27 cellular contexts compared by ENCODE assay signal in genomic region chr12:119096429-119097202, GRCh38.
A peak's percentile ranks its signal among the peaks of the same experiment; 100 is the strongest.
DNase-seq lines count a peak whose midpoint lies in the region; ATAC-seq, FAIRE-seq and TF ChIP-seq lines count a peak whose summit lies in the region.
"Had no signal": no experiment of that assay in that cellular context is flagged by ENCODE, and none has a peak within 500 bp of the region (broad histone marks: within the 10 kb centered on the region; RNA-seq: fewer than 3 reads in every experiment).

No MANE protein-coding gene starts in this region.

- no peak overlapping the region for H3K4me3 Mint-ChIP-seq in nephron progenitor cell
- H3K4me3 Mint-ChIP-seq in natural killer cell, result no peak overlapping the region
- no peak overlapping the region for H3K4me3 Mint-ChIP-seq in activated CD4-positive, alpha-beta memory T cell treated with anti-CD3 and anti-CD28 coated beads, Interleukin-2, amount 10 ng/mL, durations not matched to agents 7 days and 5 days
- H3K4me3 Mint-ChIP-seq: activated CD8-positive, alpha-beta T cell treated with anti-CD3 and anti-CD28 coated beads for 36 hours; B cell had no signal

- H3K27ac Mint-ChIP-seq in nephron progenitor cell (no peak overlapping the region), natural killer cell (no peak overlapping the region)
- H3K27ac Mint-ChIP-seq in activated CD4-positive, alpha-beta memory T cell treated with anti-CD3 and anti-CD28 coated beads, Interleukin-2, amount 10 ng/mL, durations not matched to agents 7 days and 5 days, result no peak overlapping the region
- H3K27ac Mint-ChIP-seq: activated CD8-positive, alpha-beta T cell treated with anti-CD3 and anti-CD28 coated beads for 36 hours; activated naive CD4-positive, alpha-beta T cell treated with anti-CD3 and anti-CD28 coated beads, Interleukin-2, amount 50 U/mL, for 72 hours; B cell had no signal

- no peaks in the 10 kb centered on the region for H3K4me1 Mint-ChIP-seq in nephron progenitor cell
- H3K4me1 Mint-ChIP-seq in natural killer cell, result no peaks in the 10 kb centered on the region
- no peaks in the 10 kb centered on the region for H3K4me1 Mint-ChIP-seq in activated CD4-positive, alpha-beta memory T cell treated with anti-CD3 and anti-CD28 coated beads, Interleukin-2, amount 10 ng/mL, durations not matched to agents 7 days and 5 days
- H3K4me1 Mint-ChIP-seq: B cell had no signal

- H3K4me3 ChIP-seq in BE2C (ENCODE audit: low read depth, low read length), result no peak overlapping the region
- H3K4me3 ChIP-seq in K562, result no peak overlapping the region
- H3K4me3 ChIP-seq in iPS DF 6.9 (ENCODE audit: low read length), result no peak overlapping the region
- H3K4me3 ChIP-seq in Peyer's patch, result no peak overlapping the region

- peaks cover 12% of the 10 kb centered on the region for H3K36me3 ChIP-seq in BE2C
- no peaks in the 10 kb centered on the region for H3K36me3 ChIP-seq in K562 (ENCODE audit: control insufficient read depth, insufficient read depth, low read length)
- no peaks in the 10 kb centered on the region for H3K36me3 ChIP-seq in iPS DF 6.9 (ENCODE audit: control insufficient read depth, insufficient read depth, low read length)
- H3K36me3 ChIP-seq in Peyer's patch, result no peaks in the 10 kb centered on the region

- H2AFZ ChIP-seq in K562 (ENCODE audit: low read depth, low read length), result no peak overlapping the region

- no peak for TF ChIP-seq RAD21 in K562 (CRISPR knock-in tag; conservative IDR thresholded peaks at IDR 0.05 in 1 of 2, IDR thresholded peaks at IDR 0.05 in 1 of 2)

- TF ChIP-seq POLR2A in K562 (conservative IDR thresholded peaks at IDR 0.05) (no peak), Peyer's patch (IDR thresholded peaks at IDR 0.05) (no peak)

- H3K36me3 Mint-ChIP-seq in nephron progenitor cell (ENCODE audit: low read depth) (no peaks in the 10 kb centered on the region), natural killer cell (no peaks in the 10 kb centered on the region)
- H3K36me3 Mint-ChIP-seq in activated CD4-positive, alpha-beta memory T cell treated with anti-CD3 and anti-CD28 coated beads, Interleukin-2, amount 10 ng/mL, durations not matched to agents 7 days and 5 days (ENCODE audit: low read depth), result no peaks in the 10 kb centered on the region

- H3K9me3 Mint-ChIP-seq in nephron progenitor cell, result peaks cover 8% of the 10 kb centered on the region
- H3K9me3 Mint-ChIP-seq in natural killer cell, result peaks cover 6 to 8% of the 10 kb centered on the region in 2 donors
- H3K9me3 Mint-ChIP-seq in activated CD4-positive, alpha-beta memory T cell treated with anti-CD3 and anti-CD28 coated beads, Interleukin-2, amount 10 ng/mL, durations not matched to agents 7 days and 5 days, result peaks cover 8% of the 10 kb centered on the region

- H3K27me3 ChIP-seq in BE2C (no peaks in the 10 kb centered on the region), K562 (ENCODE audit: control insufficient read depth in 2 of 2, insufficient read depth in 2 of 2, low read length in 2 of 2) (peaks cover 0 to 6% of the 10 kb centered on the region in 2 experiments; a peak in 1 of 5 replicates), iPS DF 6.9 (ENCODE audit: control insufficient read depth, insufficient read depth, low read length) (no peaks in the 10 kb centered on the region), Peyer's patch (no peaks in the 10 kb centered on the region)

- TF ChIP-seq CTCF in BE2C (IDR thresholded peaks at IDR 0.05; ENCODE audit: low read depth, low read length) (no peak), K562 (IDR thresholded peaks at IDR 0.05 in 2 of 3, conservative IDR thresholded peaks at IDR 0.05 in 1 of 3; ENCODE audit: insufficient read depth in 2 of 3, low read depth in 1 of 3, low read length in 3 of 3) (no peak), nephron progenitor cell (IDR thresholded peaks at IDR 0.05) (no peak), Peyer's patch (IDR thresholded peaks at IDR 0.05) (no peak), natural killer cell (IDR thresholded peaks at IDR 0.05) (no peak)

- 3% methylated on average over 11 of the region's 11 CpGs for WGBS in K562 (ENCODE audit: insufficient coverage, low coverage, missing lambda C conversion rate)
- WGBS in iPS DF 6.9 (ENCODE audit: insufficient coverage, insufficient read length), result no CpG with 5 or more reads among the region's 11 CpGs

- BruUV-seq in K562 (replicated peaks; lab: Mats Ljungman, UMichigan), result no TSS peak

- H3K4me1 ChIP-seq in BE2C, result peaks cover 7% of the 10 kb centered on the region
- H3K4me1 ChIP-seq in K562 (replicated peaks in 1 of 2; ENCODE audit: control insufficient read depth in 2 of 2, insufficient read depth in 2 of 2, low read length in 2 of 2), result no peaks in the 10 kb centered on the region
- H3K4me1 ChIP-seq in iPS DF 6.9 (ENCODE audit: control insufficient read depth, insufficient read depth, low read length), result no peaks in the 10 kb centered on the region
- H3K4me1 ChIP-seq in Peyer's patch, result no peaks in the 10 kb centered on the region

- no peaks in the 10 kb centered on the region for H3K79me2 ChIP-seq in K562 (ENCODE audit: control insufficient read depth, insufficient read depth, low read length)

- in situ Hi-C loops in K562 (cut with MboI), result no loop called here

- H3K27me3 Mint-ChIP-seq in nephron progenitor cell (ENCODE audit: low read depth, poor library complexity), result peaks cover 26% of the 10 kb centered on the region
- peaks cover 8 to 13% of the 10 kb centered on the region in 2 donors for H3K27me3 Mint-ChIP-seq in natural killer cell (ENCODE audit: low read depth in 2 of 2)
- H3K27me3 Mint-ChIP-seq in activated CD4-positive, alpha-beta memory T cell treated with anti-CD3 and anti-CD28 coated beads, Interleukin-2, amount 10 ng/mL, durations not matched to agents 7 days and 5 days, result no peaks in the 10 kb centered on the region

- DNase-seq in BE2C (peak; percentile 18), K562 (ENCODE audit: extremely low read depth in 1 of 4, low spot score in 3 of 4) (no peak), iPS DF 6.9 (ENCODE audit: low read depth, low spot score) (peak; percentile 58), nephron progenitor cell (peak; percentile 10), Peyer's patch (no peak), natural killer cell (no peak)
- DNase-seq in activated CD4-positive, alpha-beta memory T cell treated with anti-CD3 and anti-CD28 coated beads, Interleukin-2, amount 10 ng/mL, durations not matched to agents 7 days and 5 days, result no peak
- DNase-seq: activated CD4-positive, alpha-beta T cell treated with anti-CD3 and anti-CD28 coated beads for 1 hour; activated CD8-positive, alpha-beta T cell treated with anti-CD3 and anti-CD28 coated beads for 36 hours; GF-D8; hippocampal formation; KG1; kidney glomerular epithelial cell; mammary epithelial cell; MM.1S; NCI-H2081; NCI-H82; stimulated activated naive CD8-positive, alpha-beta T cell treated with anti-CD3 and anti-CD28 coated beads, Interleukin-15, Interleukin-2, amounts not matched to agents 100 U/mL and 50 U/mL, for 24 hours; T-helper 1 cell had no signal

- no peak for TF ChIP-seq EP300 in K562 (IDR thresholded peaks at IDR 0.05; ENCODE audit: low read length)

- POLR2A ChIA-PET in K562 (lab: Yijun Ruan, JAX), result interaction anchor here (1.0 kb wide), 1 partner anchor 22 kb away, joined by 5 read pairs; no protein-coding TSS in a partner anchor
- POLR2A ChIA-PET in activated CD4-positive, alpha-beta memory T cell treated with anti-CD3 and anti-CD28 coated beads, Interleukin-2, amount 10 ng/mL, durations not matched to agents 7 days and 5 days (lab: Charles Lee), result no interaction called here

- H3K27ac ChIP-seq in K562 (ENCODE audit: extremely low read depth, low read depth, low read length) (no peak overlapping the region), iPS DF 6.9 (ENCODE audit: low read length) (no peak overlapping the region), Peyer's patch (no peak overlapping the region)
- H3K27ac ChIP-seq: RWPE1 had no signal

- CTCF ChIA-PET in K562 (lab: Yijun Ruan, JAX; ENCODE audit: low intra/inter-chr PET ratio), result no interaction called here
- CTCF ChIA-PET in activated CD4-positive, alpha-beta memory T cell treated with anti-CD3 and anti-CD28 coated beads, Interleukin-2, amount 10 ng/mL, durations not matched to agents 7 days and 5 days (lab: Charles Lee), result no interaction called here

- no peak for FAIRE-seq in K562 (lab: Jason Lieb, UNC)
- FAIRE-seq: endometrium, frontal cortex, HTR-8/SVneo had no signal

- no peak for ATAC-seq in K562
- no peak for ATAC-seq in natural killer cell
- ATAC-seq in GM19452 (IDR thresholded peaks at IDR 0.05; ENCODE audit: unreplicated experiment), result no peak
- ATAC-seq: activated CD8-positive, alpha-beta T cell treated with anti-CD3 and anti-CD28 coated beads for 36 hours; activated naive CD4-positive, alpha-beta T cell treated with anti-CD3 and anti-CD28 coated beads, Interleukin-2, amount 50 U/mL, for 72 hours; HCT116; stimulated activated naive CD8-positive, alpha-beta T cell treated with anti-CD3 and anti-CD28 coated beads, Interleukin-15, Interleukin-2, amounts not matched to agents 100 U/mL and 50 U/mL, for 24 hours had no signal

- intact Hi-C loops in K562 (cut with micrococcal nuclease) (no loop called here), natural killer cell (cut with micrococcal nuclease) (no loop called here)

- no peaks in the 10 kb centered on the region for H3K9me1 ChIP-seq in K562 (ENCODE audit: control insufficient read depth, insufficient read depth, low read length)

- no peak overlapping the region for H3K4me2 ChIP-seq in K562 (ENCODE audit: insufficient read depth, low read length)

- H4K20me1 ChIP-seq in K562 (replicated peaks; ENCODE audit: control insufficient read depth, insufficient read depth, low read length), result no peaks in the 10 kb centered on the region

- H3K9ac ChIP-seq in K562 (ENCODE audit: insufficient read depth in 1 of 2, low read depth in 2 of 2, low read length in 2 of 2), result no peak overlapping the region

- H3K9me3 ChIP-seq in BE2C (no peaks in the 10 kb centered on the region; the same call in 1 of the 2 replicates), K562 (replicated peaks; ENCODE audit: control insufficient read depth, insufficient read depth, low read depth, low read length) (no peaks in the 10 kb centered on the region), iPS DF 6.9 (ENCODE audit: control insufficient read depth, insufficient read depth, low read length) (no peaks in the 10 kb centered on the region), Peyer's patch (no peaks in the 10 kb centered on the region)

TF ChIP-seq in K562, 482 proteins besides CTCF, POLR2A, EP300 and RAD21:
- TF ChIP-seq ZNF668 (CRISPR knock-in tag; IDR thresholded peaks at IDR 0.05) (no peak), NFE2 (IDR thresholded peaks at IDR 0.05; ENCODE audit: low read depth) (no peak), RFX1 (IDR thresholded peaks at IDR 0.05) (peak; percentile 67), PTBP1 (IDR thresholded peaks at IDR 0.05; ENCODE audit: low read depth, low read length) (no peak)

Comparison
In these comparisons a context has a peak if more than half of its experiments do, and no peak if none do; other contexts are left out.
1. DNase-seq: peak in BE2C (single experiment), iPS DF 6.9 (single experiment) and nephron progenitor cell (single experiment); none in K562 (0 of 4), Peyer's patch (0 of 3), natural killer cell (single experiment) and activated CD4-positive, alpha-beta memory T cell treated with anti-CD3 and anti-CD28 coated beads, Interleukin-2, amount 10 ng/mL, durations not matched to agents 7 days and 5 days (single experiment).